ENCODE assay signal across 8 cellular contexts in the genomic region with DNA sequence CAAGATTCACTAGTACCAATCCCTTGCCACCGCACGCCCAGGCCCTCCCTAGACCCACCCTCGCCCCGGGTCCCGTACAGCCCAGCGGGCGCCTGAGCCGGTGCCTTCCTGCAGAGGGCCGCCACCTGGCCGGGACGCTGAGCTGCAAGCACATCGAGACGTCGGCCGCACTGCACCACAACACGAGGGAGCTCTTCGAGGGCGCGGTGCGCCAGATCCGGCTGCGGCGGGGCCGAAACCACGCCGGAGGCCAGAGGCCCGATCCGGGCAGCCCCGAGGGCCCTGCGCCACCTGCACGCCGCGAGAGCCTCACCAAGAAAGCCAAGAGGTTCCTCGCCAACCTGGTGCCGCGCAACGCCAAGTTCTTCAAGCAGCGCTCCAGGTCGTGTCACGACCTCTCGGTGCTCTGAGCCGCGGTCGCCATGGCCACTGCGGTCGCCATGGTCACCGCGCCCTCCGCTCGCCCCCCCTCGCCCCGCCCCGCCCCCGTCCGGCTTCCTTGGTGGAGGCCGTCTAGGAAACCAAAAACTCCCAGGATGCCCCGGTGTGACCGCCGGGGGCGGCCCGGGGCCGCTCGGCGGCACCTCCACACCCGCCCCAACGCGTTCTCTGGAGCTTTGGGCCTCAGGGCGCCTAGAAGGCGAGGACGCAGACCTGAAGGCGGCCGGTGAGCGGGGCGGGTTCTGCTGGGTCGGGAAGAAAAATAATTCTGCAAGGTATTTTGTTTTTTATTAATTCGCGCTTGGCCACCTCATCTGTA. TPM values are rescaled to one million over a fixed set of nuclear protein-coding genes. Genes with fewer than 3 reads are reported as not detected.
DNase-seq lines count a peak whose midpoint lies in the region; ATAC-seq and TF ChIP-seq lines count a peak whose summit lies in the region.

No MANE protein-coding gene starts in this region.

- peak overlapping the region; percentile 50 to 65 for H3K4me3 ChIP-seq in vagina

- TF ChIP-seq CTCF in vagina (IDR thresholded peaks at IDR 0.05), result no peak

- H3K27me3 ChIP-seq in vagina, result no peaks in the 10 kb centered on the region

- peak overlapping the region; percentile 53 for H3K27ac ChIP-seq in vagina

- ATAC-seq in GM19395 (IDR thresholded peaks at IDR 0.05; ENCODE audit: unreplicated experiment) (peak; percentile 57), HG03521 (IDR thresholded peaks at IDR 0.05; ENCODE audit: unreplicated experiment) (peak; percentile 49)

- H3K9me3 ChIP-seq in vagina, result no peaks in the 10 kb centered on the region

- H3K36me3 ChIP-seq in vagina, result no peaks in the 10 kb centered on the region

- DNase-seq in CD1c-positive myeloid dendritic cell (ENCODE audit: extremely low spot score) (peak; percentile 71), RPMI7951 (ENCODE audit: low read depth) (peak; percentile 78), cardiac septum (ENCODE audit: low spot score) (peak; percentile 83), renal cortical epithelial cell (ENCODE audit: low read depth) (peak; percentile 41), vagina (ENCODE audit: extremely low spot score in 2 of 2) (no peak)
- DNase-seq in activated naive CD4-positive, alpha-beta T cell (lab: John Stamatoyannopoulos, UW), result peak in 3 of 4 experiments; percentile 46 to 68 (median 51)

- intact Hi-C loops in cardiac septum (cut with DNase I), result no loop called here
- intact Hi-C loops in vagina (cut with DNase I), result no loop called here

- TF ChIP-seq POLR2A in vagina (IDR thresholded peaks at IDR 0.05), result no peak

- peaks cover 24% of the 10 kb centered on the region for H3K4me1 ChIP-seq in vagina

RNA-seq across cellular contexts. Expression of a gene that starts 3.7 kb away (rescaled TPM):
- total RNA-seq in RPMI7951 (2014; rRNA removed; shearing (Covaris generic)), result 0.12 and 0.59 TPM in 2 replicates
- total RNA-seq in cardiac septum (0.19 TPM), renal cortical epithelial cell (under 0.01 and 0.20 TPM in 2 replicates), vagina (3.9 TPM)

RNA-seq across cellular contexts. Expression of a gene that starts 15.1 kb away (rescaled TPM):
- 41.9 and 44.9 TPM in 2 replicates for total RNA-seq in RPMI7951 (2014; rRNA removed; shearing (Covaris generic))
- total RNA-seq in cardiac septum (71.0 TPM), renal cortical epithelial cell (71.9 and 268 TPM in 2 replicates), vagina (137 TPM)

RNA-seq across cellular contexts. Expression of a gene that starts 32.3 kb away (rescaled TPM):
- total RNA-seq in RPMI7951 (2014; rRNA removed; shearing (Covaris generic)), result 79.2 and 93.5 TPM in 2 replicates
- total RNA-seq in cardiac septum (48.1 TPM), renal cortical epithelial cell (127 and 148 TPM in 2 replicates), vagina (68.5 TPM)

RNA-seq across cellular contexts. Expression of a gene that starts 42.5 kb away (rescaled TPM):
- 49.3 and 61.1 TPM in 2 replicates for total RNA-seq in RPMI7951 (2014; rRNA removed; shearing (Covaris generic))
- total RNA-seq in cardiac septum (40.2 TPM), renal cortical epithelial cell (74.3 and 78.0 TPM in 2 replicates), vagina (65.6 TPM)

RNA-seq across cellular contexts. Expression of a gene that starts 50.3 kb away (rescaled TPM):
- total RNA-seq in RPMI7951 (2014; rRNA removed; shearing (Covaris generic)), result 613 and 718 TPM in 2 replicates
- total RNA-seq in cardiac septum (26.1 TPM), renal cortical epithelial cell (180 and 295 TPM in 2 replicates), vagina (187 TPM)

Comparison
In these comparisons a context has a peak if more than half of its experiments do, and no peak if none do; other contexts are left out.
1. DNase-seq: peak in CD1c-positive myeloid dendritic cell (single experiment), RPMI7951 (single experiment), activated naive CD4-positive, alpha-beta T cell (3 of 4), cardiac septum (single experiment) and renal cortical epithelial cell (single experiment); none in vagina (0 of 2).